Comparison of ENCODE assay signal across 13 cellular contexts in the genomic region with DNA sequence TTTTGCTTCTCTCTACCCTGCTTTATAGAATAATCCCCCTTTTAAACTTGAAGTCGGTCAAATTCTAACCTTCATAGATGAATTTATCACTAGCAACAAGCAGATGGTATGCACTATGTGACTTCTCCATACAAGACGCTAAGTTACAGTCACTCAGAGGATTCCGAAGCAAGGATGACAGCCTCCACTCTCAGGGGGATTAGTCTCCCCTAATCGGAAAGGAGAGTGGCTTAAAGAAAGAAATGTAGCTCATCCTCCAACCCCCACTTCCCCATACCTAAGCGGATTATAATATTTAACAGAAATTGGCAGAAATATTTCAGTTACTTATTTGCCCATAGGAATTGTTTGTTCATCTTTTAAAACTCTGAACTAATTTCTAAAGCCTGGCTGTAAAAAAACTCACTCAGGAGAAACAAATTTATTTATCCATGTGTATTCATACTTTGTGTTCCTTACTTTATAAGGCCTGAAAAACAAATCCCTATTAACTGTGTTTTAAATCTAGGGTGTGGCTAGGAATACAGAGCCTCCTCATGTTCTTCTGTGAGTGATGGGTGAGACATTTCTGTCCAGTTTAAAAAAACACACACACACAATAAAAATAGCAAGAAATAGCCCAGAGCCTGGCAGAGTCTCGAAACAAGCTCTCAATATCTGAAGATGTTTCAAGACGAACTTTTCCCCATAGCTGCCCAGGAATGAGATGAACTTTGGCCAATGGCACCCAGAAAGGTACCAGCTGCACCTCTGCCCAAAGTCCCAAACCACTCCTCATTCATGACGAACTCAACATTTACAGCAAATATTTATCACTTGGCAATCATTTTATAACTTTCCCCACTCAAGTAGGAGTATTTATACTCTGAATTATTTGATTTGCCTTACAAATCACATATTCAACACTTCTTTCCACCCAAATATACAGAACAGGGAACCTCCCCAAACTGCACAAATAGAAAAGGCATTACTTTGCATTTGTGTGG. TPM values are rescaled to one million over a fixed set of nuclear protein-coding genes. Genes with fewer than 3 reads are reported as not detected.
A peak's percentile ranks its signal among the peaks of the same experiment; 100 is the strongest.
DNase-seq lines count a peak whose midpoint lies in the region; ATAC-seq, FAIRE-seq and TF ChIP-seq lines count a peak whose summit lies in the region.
"Had no signal": no experiment of that assay in that cellular context is flagged by ENCODE, and none has a peak within 500 bp of the region (broad histone marks: within the 10 kb centered on the region; RNA-seq: fewer than 3 reads in every experiment).

No MANE protein-coding gene starts in this region.

- H4K5ac ChIP-seq in mesendoderm (ENCODE audit: low read length): no peak overlapping the region

- no peak for TF ChIP-seq CTCF in vagina (IDR thresholded peaks at IDR 0.05)

- peaks cover 100% of the 10 kb centered on the region for H3K4me1 Mint-ChIP-seq in stimulated activated naive CD8-positive, alpha-beta T cell treated with anti-CD3 and anti-CD28 coated beads, Interleukin-15, Interleukin-2, amounts not matched to agents 100 ng/mL and 50 ng/mL, for 24 hours (ENCODE audit: low read depth)
- peaks cover 95% of the 10 kb centered on the region for H3K4me1 Mint-ChIP-seq in activated naive CD8-positive, alpha-beta T cell treated with anti-CD3 and anti-CD28 coated beads, Interleukin-2, amount 50 U/mL, for 24 hours

- peak overlapping the region; percentile 57 for H3K23ac ChIP-seq in mesendoderm (ENCODE audit: low read length)

- peaks cover 15% of the 10 kb centered on the region for H3K79me1 ChIP-seq in mesendoderm (ENCODE audit: low read length)

- H3K9me3 ChIP-seq in vagina: no peaks in the 10 kb centered on the region
- H3K9me3 ChIP-seq: transverse colon had no signal

- no peak overlapping the region for H3K9ac ChIP-seq in mesendoderm (ENCODE audit: low read length)

- ATAC-seq in stimulated activated naive CD8-positive, alpha-beta T cell treated with anti-CD3 and anti-CD28 coated beads, Interleukin-15, Interleukin-2, amounts not matched to agents 100 U/mL and 50 U/mL, for 24 hours: no peak
- no peak for ATAC-seq in activated naive CD8-positive, alpha-beta T cell treated with anti-CD3 and anti-CD28 coated beads, Interleukin-2, amount 50 U/mL, for 24 hours
- ATAC-seq in HG02973 (IDR thresholded peaks at IDR 0.05; ENCODE audit: unreplicated experiment): no peak

- no peaks in the 10 kb centered on the region for H3K9me3 Mint-ChIP-seq in stimulated activated naive CD8-positive, alpha-beta T cell treated with anti-CD3 and anti-CD28 coated beads, Interleukin-15, Interleukin-2, amounts not matched to agents 100 ng/mL and 50 ng/mL, for 24 hours
- H3K9me3 Mint-ChIP-seq in activated naive CD8-positive, alpha-beta T cell treated with anti-CD3 and anti-CD28 coated beads, Interleukin-2, amount 50 U/mL, for 24 hours: no peaks in the 10 kb centered on the region
- H3K9me3 Mint-ChIP-seq: neural crest cell had no signal

- H3K56ac ChIP-seq in mesendoderm (ENCODE audit: low read length): no peak overlapping the region

- no peak for DNase-seq in stimulated activated naive CD8-positive, alpha-beta T cell treated with anti-CD3 and anti-CD28 coated beads, Interleukin-15, Interleukin-2, amounts not matched to agents 100 U/mL and 50 U/mL, for 24 hours
- DNase-seq in activated naive CD8-positive, alpha-beta T cell treated with anti-CD3 and anti-CD28 coated beads, Interleukin-2, amount 50 U/mL, for 24 hours: no peak
- DNase-seq in mesendoderm (no peak), vagina (ENCODE audit: extremely low spot score in 2 of 2) (peak in 1 of 2 donors; percentile 52), putamen (ENCODE audit: low spot score) (no peak), H54 (ENCODE audit: insufficient read length, low spot score) (no peak)
- DNase-seq: NCI-H1694 treated with DMSO at 0.1 percent for 48 hours; stimulated activated CD4-positive, alpha-beta T cell treated with anti-CD3 and anti-CD28 coated beads, Interleukin-2, amount 100 ng/mL, for 48 hours; transverse colon had no signal

- no peak overlapping the region for H3K4me2 ChIP-seq in mesendoderm (ENCODE audit: low read length)

- no peak overlapping the region for H3K4me3 Mint-ChIP-seq in stimulated activated naive CD8-positive, alpha-beta T cell treated with anti-CD3 and anti-CD28 coated beads, Interleukin-15, Interleukin-2, amounts not matched to agents 100 ng/mL and 50 ng/mL, for 24 hours
- no peak overlapping the region for H3K4me3 Mint-ChIP-seq in activated naive CD8-positive, alpha-beta T cell treated with anti-CD3 and anti-CD28 coated beads, Interleukin-2, amount 50 U/mL, for 24 hours
- H3K4me3 Mint-ChIP-seq: neural crest cell had no signal

- H3K36me3 Mint-ChIP-seq in stimulated activated naive CD8-positive, alpha-beta T cell treated with anti-CD3 and anti-CD28 coated beads, Interleukin-15, Interleukin-2, amounts not matched to agents 100 ng/mL and 50 ng/mL, for 24 hours (ENCODE audit: low read depth): peaks cover 89% of the 10 kb centered on the region
- peaks cover 82% of the 10 kb centered on the region for H3K36me3 Mint-ChIP-seq in activated naive CD8-positive, alpha-beta T cell treated with anti-CD3 and anti-CD28 coated beads, Interleukin-2, amount 50 U/mL, for 24 hours (ENCODE audit: low read depth)

- H2BK120ac ChIP-seq in mesendoderm (ENCODE audit: low read depth, low read length): no peak overlapping the region

- no peak for FAIRE-seq in H54 (lab: Jason Lieb, UNC)

- no peak overlapping the region for H2BK5ac ChIP-seq in mesendoderm (ENCODE audit: low read length)

- peaks cover 6% of the 10 kb centered on the region for H3K79me2 ChIP-seq in mesendoderm (ENCODE audit: control insufficient read depth, insufficient read depth, low read length)

- no peak overlapping the region for H3K4me3 ChIP-seq in mesendoderm (ENCODE audit: low read length)
- H3K4me3 ChIP-seq in vagina: peak overlapping the region in 1 of 2 donors; percentile 3
- H3K4me3 ChIP-seq: transverse colon had no signal

- no peak for TF ChIP-seq POLR2A in vagina (IDR thresholded peaks at IDR 0.05)
- no peak for TF ChIP-seq POLR2A in H54 (IDR thresholded peaks at IDR 0.05; ENCODE audit: low read depth, low read length)

- H3K27me3 ChIP-seq in mesendoderm (ENCODE audit: insufficient read depth, low read length, poor library complexity) (no peaks in the 10 kb centered on the region), vagina (no peaks in the 10 kb centered on the region)
- H3K27me3 ChIP-seq: transverse colon had no signal

- intact Hi-C loops in vagina (cut with DNase I): no loop called here

- no peak overlapping the region for H4K8ac ChIP-seq in mesendoderm (ENCODE audit: low read depth, low read length)

- no peaks in the 10 kb centered on the region for H3K27me3 Mint-ChIP-seq in stimulated activated naive CD8-positive, alpha-beta T cell treated with anti-CD3 and anti-CD28 coated beads, Interleukin-15, Interleukin-2, amounts not matched to agents 100 ng/mL and 50 ng/mL, for 24 hours
- no peaks in the 10 kb centered on the region for H3K27me3 Mint-ChIP-seq in activated naive CD8-positive, alpha-beta T cell treated with anti-CD3 and anti-CD28 coated beads, Interleukin-2, amount 50 U/mL, for 24 hours

- no peak overlapping the region for H3K4ac ChIP-seq in mesendoderm (ENCODE audit: low read depth, low read length)

- H2BK15ac ChIP-seq in mesendoderm (replicated peaks; ENCODE audit: low read depth): no peak overlapping the region

- no peak overlapping the region for H3K18ac ChIP-seq in mesendoderm (ENCODE audit: low read length)

- H3K4me1 ChIP-seq in mesendoderm (ENCODE audit: control insufficient read depth, low read depth, low read length): no peaks in the 10 kb centered on the region
- H3K4me1 ChIP-seq in vagina: peaks cover 99% of the 10 kb centered on the region

- peak overlapping the region; percentile 100 for H3K27ac Mint-ChIP-seq in stimulated activated naive CD8-positive, alpha-beta T cell treated with anti-CD3 and anti-CD28 coated beads, Interleukin-15, Interleukin-2, amounts not matched to agents 100 ng/mL and 50 ng/mL, for 24 hours
- H3K27ac Mint-ChIP-seq in activated naive CD8-positive, alpha-beta T cell treated with anti-CD3 and anti-CD28 coated beads, Interleukin-2, amount 50 U/mL, for 24 hours: peak overlapping the region; percentile 100

- H2AK5ac ChIP-seq in mesendoderm (ENCODE audit: low read length): no peak overlapping the region

- H3K36me3 ChIP-seq in mesendoderm (ENCODE audit: control insufficient read depth, insufficient read depth, low read length) (no peaks in the 10 kb centered on the region), vagina (peaks cover 0 to 22% of the 10 kb centered on the region in 2 donors)

- H3K27ac ChIP-seq in mesendoderm (ENCODE audit: low read depth, low read length) (no peak overlapping the region), vagina (peak overlapping the region; percentile 63)

- no CpG with 5 or more reads among the region's 8 CpGs for WGBS in mesendoderm (ENCODE audit: extremely low coverage, insufficient coverage, low lambda C conversion rate)

RNA-seq across cellular contexts. Expression of a gene that starts 18.6 kb away (rescaled TPM):
- polyA plus RNA-seq in mesendoderm (2013, experiment 1 of 2): 26.5 TPM
- 27.3 TPM for polyA plus RNA-seq in mesendoderm (2013, experiment 2 of 2)
- total RNA-seq in vagina: 71.0 TPM

RNA-seq across cellular contexts. Expression of a gene that starts 40.6 kb away (rescaled TPM):
- not detected for polyA plus RNA-seq in mesendoderm (2013, experiment 1 of 2)
- polyA plus RNA-seq in mesendoderm (2013, experiment 2 of 2): not detected
- total RNA-seq in vagina: not detected
- total RNA-seq: transverse colon had no signal
- polyA plus RNA-seq: BJ had no signal
